In genomic region chr10:110433740-110434139, GRCh38 we compare ENCODE assay signal across 1 cellular context.
TF ChIP-seq lines count a peak whose summit lies in the region.

No MANE protein-coding gene starts in this region.

TF ChIP-seq in WTC11, 78 proteins besides CTCF, POLR2A, EP300 and RAD21 (continued from another document):
- no peak for TF ChIP-seq ESRRA (CRISPR knock-in tag; IDR thresholded peaks at IDR 0.05; ENCODE audit: borderline replicate concordance)
- TF ChIP-seq ERG (CRISPR knock-in tag; IDR thresholded peaks at IDR 0.05) = no peak
- TF ChIP-seq TCF7 (CRISPR knock-in tag; IDR thresholded peaks at IDR 0.05; ENCODE audit: low read depth) = no peak
